Comparison of ENCODE assay signal across 20 cellular contexts in the genomic region with DNA sequence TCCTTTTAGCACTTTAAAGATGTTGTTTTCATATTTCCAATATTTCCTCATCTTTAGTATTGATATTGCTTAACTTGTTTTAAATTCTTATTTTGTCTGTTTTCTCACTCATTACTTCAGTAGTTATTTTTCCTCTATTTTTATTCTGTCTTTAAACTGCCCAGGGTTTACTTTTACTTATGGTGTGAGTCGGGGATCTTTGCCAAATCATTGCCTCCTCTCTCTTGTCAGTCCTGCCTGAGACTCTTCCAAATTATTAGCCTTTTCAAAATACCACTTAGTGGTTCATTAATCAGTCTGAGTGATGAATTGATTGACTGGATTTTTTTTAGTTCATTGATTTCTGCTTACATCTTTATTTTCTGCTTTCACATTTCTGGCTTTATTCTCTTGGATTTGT.
"Had no signal": no experiment of that assay in that cellular context is flagged by ENCODE, and none has a peak within 500 bp of the region (broad histone marks: within the 10 kb centered on the region; RNA-seq: fewer than 3 reads in every experiment).

No MANE protein-coding gene starts in this region.

- DNase-seq: KBM-7, MV-4-11, NCI-H1048, NCI-H1105, NCI-H1417, NCI-H1436 treated with DMSO at 0.1 percent for 48 hours, NCI-H1694, NCI-H187 treated with DMSO at 0.1 percent for 48 hours, NCI-H2029 treated with DMSO at 0.1 percent for 48 hours, NCI-H2171 treated with DMSO at 0.1 percent for 48 hours, NCI-H345, NCI-H510A, NCI-H524 treated with DMSO at 0.1 percent for 48 hours, NCI-H69, NCI-H774, Right ventricle myocardium superior, RPMI8226, SIG-M5 had no signal

- H3K36me3 ChIP-seq: SJSA1 had no signal

- H3K9me3 ChIP-seq: SJSA1 had no signal

- H3K27me3 ChIP-seq: SJSA1 had no signal

- H3K4me3 ChIP-seq: SJSA1, SK-N-MC had no signal

- H3K4me1 ChIP-seq: SJSA1 had no signal

- H3K27ac ChIP-seq: SJSA1, SK-N-MC had no signal
